ENCODE assay signal across 1 cellular context in the genomic region with DNA sequence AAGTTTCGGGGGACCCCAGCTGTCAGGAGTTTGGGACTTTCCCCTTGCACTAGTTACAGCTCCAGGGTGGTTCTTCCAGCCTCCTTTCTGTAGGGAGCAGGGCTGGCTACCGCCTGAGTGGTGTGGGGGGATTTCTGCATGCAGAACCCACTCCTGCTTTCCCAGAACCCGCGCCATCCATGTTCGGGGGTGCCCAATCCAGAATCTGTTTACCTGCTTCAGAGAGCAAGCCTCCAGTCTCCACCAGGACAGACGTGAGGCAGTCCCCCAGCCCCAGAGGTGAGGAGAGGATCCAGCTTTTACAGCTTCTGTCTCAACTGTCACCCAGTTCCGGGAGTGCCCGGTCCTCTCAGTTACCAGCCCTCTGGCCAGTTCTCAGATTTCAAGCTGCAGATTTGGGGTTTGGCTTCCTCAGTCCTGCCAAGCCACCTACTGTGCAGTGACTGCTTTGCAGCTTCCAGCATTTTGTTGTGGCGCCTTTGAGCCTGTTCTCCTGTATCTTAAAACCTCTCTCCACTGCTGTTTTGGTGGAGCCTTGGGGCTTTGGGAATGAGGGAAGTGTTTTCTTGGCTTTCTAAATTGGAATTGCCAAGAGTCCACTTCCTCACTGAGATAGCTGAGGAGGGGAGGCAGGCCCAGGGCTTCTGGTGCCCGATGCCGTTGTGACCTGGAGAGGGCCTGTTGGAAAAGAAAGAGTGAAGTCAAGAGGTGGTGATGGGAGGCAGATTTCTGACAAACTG.
TF ChIP-seq lines count a peak whose summit lies in the region.

No MANE protein-coding gene starts in this region.

TF ChIP-seq in GM23338, 12 proteins besides CTCF, POLR2A, EP300 and RAD21 (continued from another document):
- TF ChIP-seq, protein P1, sequence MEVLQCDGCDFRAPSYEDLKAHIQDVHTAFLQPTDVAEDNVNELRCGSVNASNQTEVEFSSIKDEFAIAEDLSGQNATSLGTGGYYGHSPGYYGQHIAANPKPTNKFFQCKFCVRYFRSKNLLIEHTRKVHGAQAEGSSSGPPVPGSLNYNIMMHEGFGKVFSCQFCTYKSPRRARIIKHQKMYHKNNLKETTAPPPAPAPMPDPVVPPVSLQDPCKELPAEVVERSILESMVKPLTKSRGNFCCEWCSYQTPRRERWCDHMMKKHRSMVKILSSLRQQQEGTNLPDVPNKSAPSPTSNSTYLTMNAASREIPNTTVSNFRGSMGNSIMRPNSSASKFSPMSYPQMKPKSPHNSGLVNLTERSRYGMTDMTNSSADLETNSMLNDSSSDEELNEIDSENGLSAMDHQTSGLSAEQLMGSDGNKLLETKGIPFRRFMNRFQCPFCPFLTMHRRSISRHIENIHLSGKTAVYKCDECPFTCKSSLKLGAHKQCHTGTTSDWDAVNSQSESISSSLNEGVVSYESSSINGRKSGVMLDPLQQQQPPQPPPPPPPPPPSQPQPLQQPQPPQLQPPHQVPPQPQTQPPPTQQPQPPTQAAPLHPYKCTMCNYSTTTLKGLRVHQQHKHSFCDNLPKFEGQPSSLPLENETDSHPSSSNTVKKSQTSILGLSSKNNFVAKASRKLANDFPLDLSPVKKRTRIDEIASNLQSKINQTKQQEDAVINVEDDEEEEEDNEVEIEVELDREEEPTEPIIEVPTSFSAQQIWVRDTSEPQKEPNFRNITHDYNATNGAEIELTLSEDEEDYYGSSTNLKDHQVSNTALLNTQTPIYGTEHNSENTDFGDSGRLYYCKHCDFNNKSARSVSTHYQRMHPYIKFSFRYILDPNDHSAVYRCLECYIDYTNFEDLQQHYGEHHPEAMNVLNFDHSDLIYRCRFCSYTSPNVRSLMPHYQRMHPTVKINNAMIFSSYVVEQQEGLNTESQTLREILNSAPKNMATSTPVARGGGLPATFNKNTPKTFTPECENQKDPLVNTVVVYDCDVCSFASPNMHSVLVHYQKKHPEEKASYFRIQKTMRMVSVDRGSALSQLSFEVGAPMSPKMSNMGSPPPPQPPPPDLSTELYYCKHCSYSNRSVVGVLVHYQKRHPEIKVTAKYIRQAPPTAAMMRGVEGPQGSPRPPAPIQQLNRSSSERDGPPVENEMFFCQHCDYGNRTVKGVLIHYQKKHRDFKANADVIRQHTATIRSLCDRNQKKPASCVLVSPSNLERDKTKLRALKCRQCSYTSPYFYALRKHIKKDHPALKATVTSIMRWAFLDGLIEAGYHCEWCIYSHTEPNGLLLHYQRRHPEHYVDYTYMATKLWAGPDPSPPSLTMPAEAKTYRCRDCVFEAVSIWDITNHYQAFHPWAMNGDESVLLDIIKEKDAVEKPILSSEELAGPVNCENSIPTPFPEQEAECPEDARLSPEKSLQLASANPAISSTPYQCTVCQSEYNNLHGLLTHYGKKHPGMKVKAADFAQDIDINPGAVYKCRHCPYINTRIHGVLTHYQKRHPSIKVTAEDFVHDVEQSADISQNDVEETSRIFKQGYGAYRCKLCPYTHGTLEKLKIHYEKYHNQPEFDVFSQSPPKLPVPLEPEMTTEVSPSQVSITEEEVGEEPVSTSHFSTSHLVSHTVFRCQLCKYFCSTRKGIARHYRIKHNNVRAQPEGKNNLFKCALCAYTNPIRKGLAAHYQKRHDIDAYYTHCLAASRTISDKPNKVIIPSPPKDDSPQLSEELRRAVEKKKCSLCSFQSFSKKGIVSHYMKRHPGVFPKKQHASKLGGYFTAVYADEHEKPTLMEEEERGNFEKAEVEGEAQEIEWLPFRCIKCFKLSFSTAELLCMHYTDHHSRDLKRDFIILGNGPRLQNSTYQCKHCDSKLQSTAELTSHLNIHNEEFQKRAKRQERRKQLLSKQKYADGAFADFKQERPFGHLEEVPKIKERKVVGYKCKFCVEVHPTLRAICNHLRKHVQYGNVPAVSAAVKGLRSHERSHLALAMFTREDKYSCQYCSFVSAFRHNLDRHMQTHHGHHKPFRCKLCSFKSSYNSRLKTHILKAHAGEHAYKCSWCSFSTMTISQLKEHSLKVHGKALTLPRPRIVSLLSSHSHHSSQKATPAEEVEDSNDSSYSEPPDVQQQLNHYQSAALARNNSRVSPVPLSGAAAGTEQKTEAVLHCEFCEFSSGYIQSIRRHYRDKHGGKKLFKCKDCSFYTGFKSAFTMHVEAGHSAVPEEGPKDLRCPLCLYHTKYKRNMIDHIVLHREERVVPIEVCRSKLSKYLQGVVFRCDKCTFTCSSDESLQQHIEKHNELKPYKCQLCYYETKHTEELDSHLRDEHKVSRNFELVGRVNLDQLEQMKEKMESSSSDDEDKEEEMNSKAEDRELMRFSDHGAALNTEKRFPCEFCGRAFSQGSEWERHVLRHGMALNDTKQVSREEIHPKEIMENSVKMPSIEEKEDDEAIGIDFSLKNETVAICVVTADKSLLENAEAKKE (CRISPR knock-in tag; IDR thresholded peaks at IDR 0.05) = no peak
